33 cellular contexts compared by ENCODE assay signal in the genomic region with DNA sequence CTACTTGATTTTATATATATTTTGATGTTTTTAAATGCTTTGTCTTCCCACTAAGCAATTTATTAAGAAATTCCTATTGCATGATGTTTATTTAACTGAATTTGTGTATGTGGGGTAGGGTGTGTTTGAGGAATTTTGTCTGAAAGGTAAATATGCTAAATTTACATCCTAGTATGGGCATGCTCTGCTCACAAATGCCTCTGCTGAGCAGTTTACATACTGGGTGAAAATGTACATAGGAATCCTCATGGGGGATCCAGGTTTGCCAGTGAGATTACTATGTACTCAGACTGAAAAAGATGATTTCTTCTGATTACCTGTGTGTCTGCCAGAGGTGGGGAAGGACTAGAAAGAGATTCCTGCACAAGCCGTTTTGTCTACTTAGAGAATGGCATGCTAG.
"Had no signal": no experiment of that assay in that cellular context is flagged by ENCODE, and none has a peak within 500 bp of the region (broad histone marks: within the 10 kb centered on the region; RNA-seq: fewer than 3 reads in every experiment).

No MANE protein-coding gene starts in this region.

- H3K9me3 ChIP-seq: adrenal gland, body of pancreas, esophagus muscularis mucosa, gastrocnemius medialis, heart right ventricle had no signal

- DNase-seq: activated B cell treated with CpG ODN at 0.5 μM for 24 hours; activated CD4-positive, alpha-beta T cell treated with anti-CD3 and anti-CD28 coated beads for 48 hours; activated CD4-positive, alpha-beta T cell treated with anti-CD3 and anti-CD28 coated beads, Interleukin-2, amount 50 U/mL, for 1 hour; activated CD4-positive, alpha-beta T cell treated with anti-CD3 and anti-CD28 coated beads, Interleukin-2, amount 50 U/mL, for 48 hours; activated CD8-positive, alpha-beta memory T cell treated with anti-CD3 and anti-CD28 coated beads for 24 hours; activated CD8-positive, alpha-beta T cell treated with anti-CD3 and anti-CD28 coated beads for 36 hours; activated effector memory CD4-positive, alpha-beta T cell treated with anti-CD3 and anti-CD28 coated beads, Interleukin-2, amount 50 U/mL, for 16 hours; activated naive CD4-positive, alpha-beta T cell treated with anti-CD3 and anti-CD28 coated beads for 36 hours; activated naive CD8-positive, alpha-beta T cell treated with anti-CD3 and anti-CD28 coated beads for 36 hours; activated naive CD8-positive, alpha-beta T cell treated with anti-CD3 and anti-CD28 coated beads, Interleukin-2, amount 50 U/mL, for 24 hours; activated T-cell treated with anti-CD3 and anti-CD28 coated beads, Interleukin-2, amount 50 U/mL, for 48 hours; adrenal gland; amygdala; aorta; body of pancreas; caudate nucleus; cortex of kidney; dermis blood vessel endothelial cell; effector CD4-positive, alpha-beta T cell; effector memory CD8-positive, alpha-beta T cell; erythroblast; foreskin keratinocyte; gastrocnemius medialis; heart right ventricle; T-helper 17 cell; T1000; WERI-Rb-1 had no signal

- H3K36me3 ChIP-seq: adrenal gland, WERI-Rb-1 had no signal

- H3K9me3 Mint-ChIP-seq: activated B cell treated with CpG ODN at 0.5 μM for 24 hours; activated CD8-positive, alpha-beta T cell treated with anti-CD3 and anti-CD28 coated beads for 36 hours; activated naive CD4-positive, alpha-beta T cell treated with anti-CD3 and anti-CD28 coated beads for 36 hours; activated naive CD4-positive, alpha-beta T cell treated with anti-CD3 and anti-CD28 coated beads, Interleukin-2, amount 50 U/mL, for 24 hours; activated naive CD8-positive, alpha-beta T cell treated with anti-CD3 and anti-CD28 coated beads for 36 hours; activated naive CD8-positive, alpha-beta T cell treated with anti-CD3 and anti-CD28 coated beads, Interleukin-2, amount 50 U/mL, for 24 hours; activated T-helper 1 cell treated with anti-CD3 and anti-CD28 coated beads, Interleukin-12 subunit alpha, Interleukin-12 subunit beta, Interleukin-2, Interleukin-4 antibody, amounts not matched to agents 30 ng/mL and 10 ng/mL and 1 ng/mL, durations not matched to agents 14 hours and 24 hours and 36 hours; activated T-helper 2 cell treated with anti-CD3 and anti-CD28 coated beads, Interferon-gamma antibody, Interleukin-2, Interleukin-4, amounts not matched to agents 10 μg/mL and 5 μg/mL and 100 μg/mL, durations not matched to agents 14 hours and 24 hours and 36 hours; effector memory CD8-positive, alpha-beta T cell; T-helper 2 cell treated with Interferon-gamma antibody and Interleukin-4, amounts not matched to agents 5 μg/mL and 100 μg/mL, for 36 hours had no signal

- H3K4me1 Mint-ChIP-seq: activated B cell treated with CpG ODN at 0.5 μM for 24 hours; activated naive CD4-positive, alpha-beta T cell treated with anti-CD3 and anti-CD28 coated beads, Interleukin-2, amount 50 U/mL, for 24 hours; activated naive CD8-positive, alpha-beta T cell treated with anti-CD3 and anti-CD28 coated beads for 36 hours; activated naive CD8-positive, alpha-beta T cell treated with anti-CD3 and anti-CD28 coated beads, Interleukin-2, amount 50 U/mL, for 24 hours had no signal

- H3K4me3 Mint-ChIP-seq: activated B cell treated with CpG ODN at 0.5 μM for 24 hours; activated CD8-positive, alpha-beta T cell treated with anti-CD3 and anti-CD28 coated beads for 36 hours; activated naive CD4-positive, alpha-beta T cell treated with anti-CD3 and anti-CD28 coated beads for 36 hours; activated naive CD4-positive, alpha-beta T cell treated with anti-CD3 and anti-CD28 coated beads, Interleukin-2, amount 50 U/mL, for 24 hours; activated naive CD8-positive, alpha-beta T cell treated with anti-CD3 and anti-CD28 coated beads for 36 hours; activated naive CD8-positive, alpha-beta T cell treated with anti-CD3 and anti-CD28 coated beads, Interleukin-2, amount 50 U/mL, for 24 hours; activated T-helper 1 cell treated with anti-CD3 and anti-CD28 coated beads, Interleukin-12 subunit alpha, Interleukin-12 subunit beta, Interleukin-2, Interleukin-4 antibody, amounts not matched to agents 30 ng/mL and 10 ng/mL and 1 ng/mL, durations not matched to agents 14 hours and 24 hours and 36 hours; effector memory CD8-positive, alpha-beta T cell; T-helper 17 cell; T-helper 2 cell treated with Interferon-gamma antibody and Interleukin-4, amounts not matched to agents 5 μg/mL and 100 μg/mL, for 36 hours had no signal

- H3K27ac ChIP-seq: adrenal gland, body of pancreas, foreskin keratinocyte, gastrocnemius medialis, WERI-Rb-1 had no signal

- H3K27ac Mint-ChIP-seq: activated B cell treated with CpG ODN at 0.5 μM for 24 hours; activated CD8-positive, alpha-beta T cell treated with anti-CD3 and anti-CD28 coated beads for 36 hours; activated naive CD4-positive, alpha-beta T cell treated with anti-CD3 and anti-CD28 coated beads for 36 hours; activated naive CD4-positive, alpha-beta T cell treated with anti-CD3 and anti-CD28 coated beads, Interleukin-2, amount 50 U/mL, for 24 hours; activated naive CD8-positive, alpha-beta T cell treated with anti-CD3 and anti-CD28 coated beads for 36 hours; activated naive CD8-positive, alpha-beta T cell treated with anti-CD3 and anti-CD28 coated beads, Interleukin-2, amount 50 U/mL, for 24 hours; activated T-helper 1 cell treated with anti-CD3 and anti-CD28 coated beads, Interleukin-12 subunit alpha, Interleukin-12 subunit beta, Interleukin-2, Interleukin-4 antibody, amounts not matched to agents 30 ng/mL and 10 ng/mL and 1 ng/mL, durations not matched to agents 14 hours and 24 hours and 36 hours; activated T-helper 2 cell treated with anti-CD3 and anti-CD28 coated beads, Interferon-gamma antibody, Interleukin-2, Interleukin-4, amounts not matched to agents 10 μg/mL and 5 μg/mL and 100 μg/mL, durations not matched to agents 14 hours and 24 hours and 36 hours; effector memory CD8-positive, alpha-beta T cell; T-helper 17 cell; T-helper 2 cell treated with Interferon-gamma antibody and Interleukin-4, amounts not matched to agents 5 μg/mL and 100 μg/mL, for 36 hours had no signal

- H3K4me3 ChIP-seq: adrenal gland, body of pancreas, esophagus muscularis mucosa, gastrocnemius medialis, heart right ventricle had no signal

- ATAC-seq: activated CD4-positive, CD25-positive, alpha-beta regulatory T cell treated with anti-CD3 and anti-CD28 coated beads, Interleukin-2, amount 50 U/mL, for 24 hours; activated CD8-positive, alpha-beta T cell treated with anti-CD3 and anti-CD28 coated beads for 36 hours; activated naive CD8-positive, alpha-beta T cell treated with anti-CD3 and anti-CD28 coated beads, Interleukin-2, amount 50 U/mL, for 24 hours; body of pancreas; effector memory CD8-positive, alpha-beta T cell; foreskin keratinocyte; gastrocnemius medialis; heart right ventricle; T-helper 17 cell had no signal

- H3K27me3 Mint-ChIP-seq: activated B cell treated with CpG ODN at 0.5 μM for 24 hours; activated CD8-positive, alpha-beta T cell treated with anti-CD3 and anti-CD28 coated beads for 36 hours; activated naive CD4-positive, alpha-beta T cell treated with anti-CD3 and anti-CD28 coated beads, Interleukin-2, amount 50 U/mL, for 24 hours; activated naive CD8-positive, alpha-beta T cell treated with anti-CD3 and anti-CD28 coated beads for 36 hours; activated naive CD8-positive, alpha-beta T cell treated with anti-CD3 and anti-CD28 coated beads, Interleukin-2, amount 50 U/mL, for 24 hours; effector memory CD8-positive, alpha-beta T cell; T-helper 17 cell had no signal

- H3K27me3 ChIP-seq: adrenal gland, body of pancreas, esophagus muscularis mucosa, foreskin keratinocyte, gastrocnemius medialis, heart right ventricle had no signal

- H3K4me1 ChIP-seq: adrenal gland, body of pancreas, foreskin keratinocyte, gastrocnemius medialis had no signal
